ENCODE assay signal across 1 cellular context in the genomic region with DNA sequence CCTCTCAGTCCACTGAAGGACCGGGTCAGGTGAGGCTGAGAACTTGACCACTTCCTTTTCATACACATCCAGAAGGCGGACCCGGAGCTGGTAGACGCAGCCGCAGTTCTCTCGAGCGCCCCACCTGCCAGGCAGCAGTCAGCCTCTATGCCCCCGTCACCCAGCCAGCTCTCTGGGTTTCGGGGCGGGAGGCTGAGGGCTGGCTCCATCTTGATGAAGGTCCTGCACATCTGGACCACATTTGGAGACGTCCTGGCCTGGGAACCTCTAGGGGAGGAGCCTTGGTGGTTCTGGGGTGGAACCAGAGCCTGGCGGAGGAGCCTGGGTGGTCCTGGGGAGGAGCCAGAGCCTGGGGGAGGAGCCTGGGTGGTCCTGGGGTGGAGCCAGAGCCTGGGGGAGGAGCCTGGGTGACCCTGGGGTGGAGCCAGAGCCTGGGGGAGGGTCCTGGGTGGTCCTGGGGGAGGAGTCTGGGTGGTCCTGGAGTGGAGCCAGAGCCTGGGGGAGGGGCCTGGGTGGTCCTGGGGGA.
TF ChIP-seq lines count a peak whose summit lies in the region.

No MANE protein-coding gene starts in this region.

TF ChIP-seq in A549, 52 proteins besides CTCF, POLR2A, EP300 and RAD21:
- TF ChIP-seq ZFP36 (IDR thresholded peaks at IDR 0.05; ENCODE audit: borderline replicate concordance, partially characterized antibody) (no peak), ZNF302 (CRISPR knock-in tag; IDR thresholded peaks at IDR 0.05) (no peak), MYC (IDR thresholded peaks at IDR 0.05; ENCODE audit: borderline replicate concordance, low read length) (no peak), SMC3 (IDR thresholded peaks at IDR 0.05) (no peak), HOXB5 (CRISPR knock-in tag; IDR thresholded peaks at IDR 0.05) (no peak), CHD2 (IDR thresholded peaks at IDR 0.05; ENCODE audit: low read length, partially characterized antibody) (no peak), POLR2AphosphoS2 (conservative IDR thresholded peaks at IDR 0.05; ENCODE audit: low read length) (no peak), CEBPB (IDR thresholded peaks at IDR 0.05) (no peak), ZSCAN20 (CRISPR knock-in tag; IDR thresholded peaks at IDR 0.05) (no peak), SREBF2 (IDR thresholded peaks at IDR 0.05) (no peak), PHF8 (IDR thresholded peaks at IDR 0.05; ENCODE audit: borderline replicate concordance, low read depth) (no peak), CHD4 (IDR thresholded peaks at IDR 0.05; ENCODE audit: borderline replicate concordance) (no peak), NFE2L2 (conservative IDR thresholded peaks at IDR 0.05; ENCODE audit: low read length) (no peak), KDM5A (IDR thresholded peaks at IDR 0.05) (no peak)
- TF ChIP-seq, protein P1, sequence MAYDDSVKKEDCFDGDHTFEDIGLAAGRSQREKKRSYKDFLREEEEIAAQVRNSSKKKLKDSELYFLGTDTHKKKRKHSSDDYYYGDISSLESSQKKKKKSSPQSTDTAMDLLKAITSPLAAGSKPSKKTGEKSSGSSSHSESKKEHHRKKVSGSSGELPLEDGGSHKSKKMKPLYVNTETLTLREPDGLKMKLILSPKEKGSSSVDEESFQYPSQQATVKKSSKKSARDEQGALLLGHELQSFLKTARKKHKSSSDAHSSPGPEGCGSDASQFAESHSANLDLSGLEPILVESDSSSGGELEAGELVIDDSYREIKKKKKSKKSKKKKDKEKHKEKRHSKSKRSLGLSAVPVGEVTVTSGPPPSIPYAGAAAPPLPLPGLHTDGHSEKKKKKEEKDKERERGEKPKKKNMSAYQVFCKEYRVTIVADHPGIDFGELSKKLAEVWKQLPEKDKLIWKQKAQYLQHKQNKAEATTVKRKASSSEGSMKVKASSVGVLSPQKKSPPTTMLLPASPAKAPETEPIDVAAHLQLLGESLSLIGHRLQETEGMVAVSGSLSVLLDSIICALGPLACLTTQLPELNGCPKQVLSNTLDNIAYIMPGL (CRISPR knock-in tag; IDR thresholded peaks at IDR 0.05; ENCODE audit: borderline replicate concordance), result no peak
- TF ChIP-seq, protein P2, sequence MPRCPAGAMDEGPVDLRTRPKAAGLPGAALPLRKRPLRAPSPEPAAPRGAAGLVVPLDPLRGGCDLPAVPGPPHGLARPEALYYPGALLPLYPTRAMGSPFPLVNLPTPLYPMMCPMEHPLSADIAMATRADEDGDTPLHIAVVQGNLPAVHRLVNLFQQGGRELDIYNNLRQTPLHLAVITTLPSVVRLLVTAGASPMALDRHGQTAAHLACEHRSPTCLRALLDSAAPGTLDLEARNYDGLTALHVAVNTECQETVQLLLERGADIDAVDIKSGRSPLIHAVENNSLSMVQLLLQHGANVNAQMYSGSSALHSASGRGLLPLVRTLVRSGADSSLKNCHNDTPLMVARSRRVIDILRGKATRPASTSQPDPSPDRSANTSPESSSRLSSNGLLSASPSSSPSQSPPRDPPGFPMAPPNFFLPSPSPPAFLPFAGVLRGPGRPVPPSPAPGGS (IDR thresholded peaks at IDR 0.05), result no peak
TF ChIP-seq in A549: peak in this region for 0.
